In the genomic region with DNA sequence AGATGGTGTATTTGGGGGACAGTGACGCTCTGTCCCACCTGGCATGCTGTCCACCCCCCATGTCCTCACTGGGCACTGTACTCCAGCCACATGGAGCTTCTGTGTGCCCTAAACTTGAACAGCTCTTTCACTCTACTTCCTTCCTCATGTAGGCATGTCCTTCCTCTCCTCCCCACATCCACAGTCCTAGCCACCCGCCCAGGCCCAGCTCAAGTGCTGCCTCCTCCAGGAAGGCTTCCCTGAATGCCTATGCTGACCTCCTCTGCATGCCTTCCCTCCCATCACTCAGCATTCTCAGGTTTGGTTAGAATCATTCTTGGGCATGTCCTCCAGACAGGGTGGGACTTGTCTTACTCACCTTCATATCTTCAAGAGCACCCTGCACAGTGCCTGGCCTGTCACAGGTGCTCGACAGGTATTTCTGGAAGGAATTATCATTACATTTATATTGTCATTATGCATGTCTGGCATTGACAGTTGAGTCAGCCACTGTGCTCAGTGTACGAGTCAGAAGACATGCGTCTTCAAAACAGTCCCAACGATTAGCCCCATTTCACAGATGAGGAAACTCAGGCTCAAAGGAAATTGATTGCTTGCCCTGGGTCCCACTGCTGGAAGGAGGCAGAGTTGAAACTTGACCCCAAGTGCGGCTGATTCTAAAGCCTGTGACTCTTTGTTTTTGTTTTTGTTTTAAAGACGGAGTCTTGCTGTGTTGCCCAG, we compare ENCODE assay signal across 1 cellular context.
TF ChIP-seq lines count a peak whose summit lies in the region.

No MANE protein-coding gene starts in this region.

TF ChIP-seq in liver, 16 proteins besides CTCF, POLR2A, EP300 and RAD21 (continued from another document):
- TF ChIP-seq FOXA2 (IDR thresholded peaks at IDR 0.05) (no peak), EGR1 (IDR thresholded peaks at IDR 0.05; ENCODE audit: low read depth in 2 of 2) (no peak), RXRA (IDR thresholded peaks at IDR 0.05) (no peak)
- TF ChIP-seq, protein P1, sequence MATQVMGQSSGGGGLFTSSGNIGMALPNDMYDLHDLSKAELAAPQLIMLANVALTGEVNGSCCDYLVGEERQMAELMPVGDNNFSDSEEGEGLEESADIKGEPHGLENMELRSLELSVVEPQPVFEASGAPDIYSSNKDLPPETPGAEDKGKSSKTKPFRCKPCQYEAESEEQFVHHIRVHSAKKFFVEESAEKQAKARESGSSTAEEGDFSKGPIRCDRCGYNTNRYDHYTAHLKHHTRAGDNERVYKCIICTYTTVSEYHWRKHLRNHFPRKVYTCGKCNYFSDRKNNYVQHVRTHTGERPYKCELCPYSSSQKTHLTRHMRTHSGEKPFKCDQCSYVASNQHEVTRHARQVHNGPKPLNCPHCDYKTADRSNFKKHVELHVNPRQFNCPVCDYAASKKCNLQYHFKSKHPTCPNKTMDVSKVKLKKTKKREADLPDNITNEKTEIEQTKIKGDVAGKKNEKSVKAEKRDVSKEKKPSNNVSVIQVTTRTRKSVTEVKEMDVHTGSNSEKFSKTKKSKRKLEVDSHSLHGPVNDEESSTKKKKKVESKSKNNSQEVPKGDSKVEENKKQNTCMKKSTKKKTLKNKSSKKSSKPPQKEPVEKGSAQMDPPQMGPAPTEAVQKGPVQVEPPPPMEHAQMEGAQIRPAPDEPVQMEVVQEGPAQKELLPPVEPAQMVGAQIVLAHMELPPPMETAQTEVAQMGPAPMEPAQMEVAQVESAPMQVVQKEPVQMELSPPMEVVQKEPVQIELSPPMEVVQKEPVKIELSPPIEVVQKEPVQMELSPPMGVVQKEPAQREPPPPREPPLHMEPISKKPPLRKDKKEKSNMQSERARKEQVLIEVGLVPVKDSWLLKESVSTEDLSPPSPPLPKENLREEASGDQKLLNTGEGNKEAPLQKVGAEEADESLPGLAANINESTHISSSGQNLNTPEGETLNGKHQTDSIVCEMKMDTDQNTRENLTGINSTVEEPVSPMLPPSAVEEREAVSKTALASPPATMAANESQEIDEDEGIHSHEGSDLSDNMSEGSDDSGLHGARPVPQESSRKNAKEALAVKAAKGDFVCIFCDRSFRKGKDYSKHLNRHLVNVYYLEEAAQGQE (IDR thresholded peaks at IDR 0.05), result no peak
TF ChIP-seq in liver: peak in this region for 0.
